Comparison of ENCODE assay signal across 10 cellular contexts in genomic region chr3:39408493-39409372, GRCh38. TPM values are rescaled to one million over a fixed set of nuclear protein-coding genes. Genes with fewer than 3 reads are reported as not detected.
A peak's percentile ranks its signal among the peaks of the same experiment; 100 is the strongest.
DNase-seq lines count a peak whose midpoint lies in the region; ATAC-seq and TF ChIP-seq lines count a peak whose summit lies in the region.
"Had no signal": no experiment of that assay in that cellular context is flagged by ENCODE, and none has a peak within 500 bp of the region (broad histone marks: within the 10 kb centered on the region; RNA-seq: fewer than 3 reads in every experiment).

No MANE protein-coding gene starts in this region.

- 88% methylated on average over 21 of the region's 21 CpGs for WGBS in esophagus muscularis mucosa

- intact Hi-C loops in esophagus muscularis mucosa (cut with DNase I), result no loop called here

- H3K27ac ChIP-seq in epithelial cell of prostate (peak overlapping the region; percentile 85), esophagus muscularis mucosa (replicated peaks in 1 of 4) (no peak overlapping the region)

- peak overlapping the region; percentile 90; the same call in 1 of the 2 replicates for H3K4me3 ChIP-seq in WI38 (ENCODE audit: low read depth, low read length)
- H3K4me3 ChIP-seq in esophagus muscularis mucosa, result no peak overlapping the region

- H3K4me1 Mint-ChIP-seq in activated T-cell treated with anti-CD3 and anti-CD28 coated beads, Interleukin-2, amount 50 U/mL, for 4 hours (ENCODE audit: low read depth), result peaks cover 45% of the 10 kb centered on the region

- no peak for TF ChIP-seq POLR2A in esophagus muscularis mucosa (IDR thresholded peaks at IDR 0.05; ENCODE audit: low read depth)

- no peak for TF ChIP-seq EP300 in esophagus muscularis mucosa (IDR thresholded peaks at IDR 0.05)

- no peaks in the 10 kb centered on the region for H3K27me3 ChIP-seq in esophagus muscularis mucosa

- no peak for ATAC-seq in activated T-cell treated with anti-CD3 and anti-CD28 coated beads, Interleukin-2, amount 50 U/mL, for 4 hours
- ATAC-seq in GM21528 (IDR thresholded peaks at IDR 0.05; ENCODE audit: low FRiP score, unreplicated experiment), result no peak
- ATAC-seq: lower lobe of right lung had no signal

- H3K36me3 Mint-ChIP-seq in activated T-cell treated with anti-CD3 and anti-CD28 coated beads, Interleukin-2, amount 50 U/mL, for 4 hours (ENCODE audit: insufficient read depth), result peaks cover 56% of the 10 kb centered on the region

- no peaks in the 10 kb centered on the region for H3K9me3 Mint-ChIP-seq in activated T-cell treated with anti-CD3 and anti-CD28 coated beads, Interleukin-2, amount 50 U/mL, for 4 hours

- H3K9me3 ChIP-seq in esophagus muscularis mucosa, result no peaks in the 10 kb centered on the region
- H3K9me3 ChIP-seq: lower lobe of right lung had no signal

- H3K36me3 ChIP-seq in esophagus muscularis mucosa, result peaks cover 43 to 61% (median 52%) of the 10 kb centered on the region in 4 donors

- no peaks in the 10 kb centered on the region for H3K27me3 Mint-ChIP-seq in activated T-cell treated with anti-CD3 and anti-CD28 coated beads, Interleukin-2, amount 50 U/mL, for 4 hours (ENCODE audit: low read depth)

- H3K4me1 ChIP-seq in esophagus muscularis mucosa, result peaks cover 24 to 35% (median 32%) of the 10 kb centered on the region in 4 donors

- DNase-seq in activated T-cell treated with anti-CD3 and anti-CD28 coated beads, Interleukin-2, amount 50 U/mL, for 4 hours, result no peak
- DNase-seq in activated T-cell treated with anti-CD3 and anti-CD28 coated beads for 4 hours (no peak), epithelial cell of prostate (ENCODE audit: low read depth, low spot score) (no peak), germinal center (ENCODE audit: low spot score) (no peak), esophagus muscularis mucosa (ENCODE audit: extremely low spot score) (no peak)
- peak; percentile 59 for DNase-seq in stimulated activated naive CD4-positive, alpha-beta T cell treated with Interleukin-2 at 50 U/mL for 16 hours (lab: John Stamatoyannopoulos, UW)
- DNase-seq: caudate nucleus, lower lobe of right lung had no signal

- no peak for TF ChIP-seq CTCF in WI38 (IDR thresholded peaks at IDR 0.05; ENCODE audit: low read depth, low read length)
- no peak for TF ChIP-seq CTCF in esophagus muscularis mucosa (IDR thresholded peaks at IDR 0.05)

- peak overlapping the region; percentile 88 for H3K4me3 Mint-ChIP-seq in activated T-cell treated with anti-CD3 and anti-CD28 coated beads, Interleukin-2, amount 50 U/mL, for 4 hours

RNA-seq across cellular contexts. Expression of gene RPSA, which starts 2.2 kb away (rescaled TPM):
- total RNA-seq in activated T-cell treated with anti-CD3 and anti-CD28 coated beads, Interleukin-2, amount 50 U/mL, for 4 hours, result 1,000 to 10,000 TPM; 2,416 to 2,801 (median 2,677) TPM
- 1,000 to 10,000 TPM in 2 of 4 donors, 100 to 1,000 TPM in 2; 720 to 1,054 (median 915) TPM for total RNA-seq in esophagus muscularis mucosa

RNA-seq across cellular contexts. Expression of gene SLC25A38, which starts 25.6 kb away (rescaled TPM):
- total RNA-seq in activated T-cell treated with anti-CD3 and anti-CD28 coated beads, Interleukin-2, amount 50 U/mL, for 4 hours, result 10 to 100 TPM; 64.7 to 69.1 (median 65.3) TPM
- 10 to 100 TPM; 20.3 to 45.7 (median 36.1) TPM for total RNA-seq in esophagus muscularis mucosa

RNA-seq across cellular contexts. Expression of gene MOBP, which starts 58.7 kb away (rescaled TPM):
- total RNA-seq in activated T-cell treated with anti-CD3 and anti-CD28 coated beads, Interleukin-2, amount 50 U/mL, for 4 hours, result not detected
- not detected for total RNA-seq in esophagus muscularis mucosa
